Comparison of ENCODE assay signal across 19 cellular contexts in the genomic region with DNA sequence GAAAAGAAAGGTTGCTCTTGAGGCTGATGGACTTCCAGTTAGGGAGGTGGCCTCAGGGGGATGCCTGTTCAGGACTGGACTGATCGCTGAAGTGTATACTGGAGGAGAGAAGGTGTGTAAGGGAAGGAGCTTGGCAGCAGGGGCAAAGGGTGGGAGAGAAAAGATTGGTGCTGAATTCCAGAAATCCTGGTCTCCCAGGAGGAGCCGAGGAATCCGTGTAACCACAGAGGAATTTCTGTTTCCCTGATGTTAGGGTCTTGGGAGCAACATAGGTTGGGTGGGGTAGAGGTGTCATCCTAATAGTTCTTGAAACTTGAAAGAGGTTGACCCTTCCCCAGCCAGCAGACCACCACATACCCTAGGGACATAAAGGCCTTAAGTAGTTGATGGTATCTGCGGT.
DNase-seq lines count a peak whose midpoint lies in the region; ATAC-seq and TF ChIP-seq lines count a peak whose summit lies in the region.
"Had no signal": no experiment of that assay in that cellular context is flagged by ENCODE, and none has a peak within 500 bp of the region (broad histone marks: within the 10 kb centered on the region; RNA-seq: fewer than 3 reads in every experiment).

No MANE protein-coding gene starts in this region.

- no peak overlapping the region for H3T11ph ChIP-seq in H9 (ENCODE audit: low read length)

- no peaks in the 10 kb centered on the region for H3K79me1 ChIP-seq in H9 (ENCODE audit: insufficient read depth, low read depth, low read length, poor library complexity, severe bottlenecking)

- H4K8ac ChIP-seq in H9 (replicated peaks; ENCODE audit: insufficient read length, low read depth, low read length): no peak overlapping the region

- intact Hi-C loops in esophagus muscularis mucosa (cut with DNase I): no loop called here
- intact Hi-C loops in sciatic nerve (cut with DNase I): no loop called here

- WGBS in esophagus muscularis mucosa: 89% methylated on average over 4 of the region's 4 CpGs
- WGBS in H9 (ENCODE audit: extremely low coverage, insufficient read length, low lambda C conversion rate): no CpG with 5 or more reads among the region's 4 CpGs

- no peak for ATAC-seq in sciatic nerve
- ATAC-seq: GM23338 had no signal

- no peak overlapping the region for H2BK120ac ChIP-seq in H9 (ENCODE audit: low read depth, low read length, poor library complexity, severe bottlenecking)

- no peak for TF ChIP-seq EP300 in esophagus muscularis mucosa (IDR thresholded peaks at IDR 0.05)

- H2BK12ac ChIP-seq in H9 (ENCODE audit: insufficient read length, low read depth, low read length): no peak overlapping the region

- no peak overlapping the region for H3K9ac ChIP-seq in H9 (ENCODE audit: extremely low read depth, insufficient read length, low read length)
- H3K9ac ChIP-seq: BLaER1 treated with 17β-estradiol and CSF1 and Interleukin-3, amounts not matched to agents 10 nM and 100 nM had no signal

- no peak overlapping the region for H3K4me3 Mint-ChIP-seq in nephron progenitor cell
- H3K4me3 Mint-ChIP-seq in H9: no peak overlapping the region
- H3K4me3 Mint-ChIP-seq: CD14-positive monocyte; CD4-positive, alpha-beta T cell; CD8-positive, alpha-beta memory T cell; GM23338 had no signal

- no peak overlapping the region for H4K91ac ChIP-seq in H9 (ENCODE audit: insufficient read length, low read depth, low read length)

- H2BK15ac ChIP-seq in H9 (ENCODE audit: low read depth, low read length): no peak overlapping the region

- H3K4me1 Mint-ChIP-seq in nephron progenitor cell: peaks cover 24% of the 10 kb centered on the region
- 0 out of 4 replicates have a peak, but pooled peaks cover 0 to 1% of the 10 kb centered on the region in 2 experiments for H3K4me1 Mint-ChIP-seq in H9
- H3K4me1 Mint-ChIP-seq: CD14-positive monocyte; CD8-positive, alpha-beta memory T cell; GM23338 had no signal

- TF ChIP-seq CTCF in esophagus muscularis mucosa (IDR thresholded peaks at IDR 0.05) (no peak), nephron progenitor cell (IDR thresholded peaks at IDR 0.05) (no peak), H9 (conservative IDR thresholded peaks at IDR 0.05) (no peak)

- peak overlapping the region; percentile 92 for H3K27ac Mint-ChIP-seq in nephron progenitor cell
- H3K27ac Mint-ChIP-seq in H9: no peak overlapping the region
- H3K27ac Mint-ChIP-seq: CD4-positive, alpha-beta T cell; CD8-positive, alpha-beta memory T cell; GM23338 had no signal

- no peaks in the 10 kb centered on the region for H3K23me2 ChIP-seq in H9 (ENCODE audit: insufficient read length, low read depth, low read length, poor library complexity, severe bottlenecking)

- H3K79me2 ChIP-seq in H9 (ENCODE audit: insufficient read depth, low read length): no peaks in the 10 kb centered on the region

- H3K36me3 Mint-ChIP-seq in nephron progenitor cell (ENCODE audit: low read depth): peaks cover 19% of the 10 kb centered on the region
- no peaks in the 10 kb centered on the region; a peak in 2 of 7 replicates for H3K36me3 Mint-ChIP-seq in H9 (ENCODE audit: insufficient read depth in 1 of 3, low read depth in 3 of 3)
- H3K36me3 Mint-ChIP-seq: CD14-positive monocyte; CD8-positive, alpha-beta memory T cell had no signal

- no peaks in the 10 kb centered on the region for H3K36me3 ChIP-seq in esophagus muscularis mucosa
- H3K36me3 ChIP-seq: BE2C; BLaER1 treated with 17β-estradiol and CSF1 and Interleukin-3, amounts not matched to agents 10 nM and 100 nM; HAP-1 had no signal

- peaks cover 7% of the 10 kb centered on the region for H3K27me3 Mint-ChIP-seq in nephron progenitor cell (ENCODE audit: low read depth, poor library complexity)
- H3K27me3 Mint-ChIP-seq in H9 (ENCODE audit: low read depth): peaks cover 2% of the 10 kb centered on the region
- H3K27me3 Mint-ChIP-seq: CD8-positive, alpha-beta memory T cell had no signal

- TF ChIP-seq POLR2A in esophagus muscularis mucosa (IDR thresholded peaks at IDR 0.05; ENCODE audit: low read depth): no peak

- peaks cover 0 to 15% (median 0%) of the 10 kb centered on the region in 4 donors for H3K4me1 ChIP-seq in esophagus muscularis mucosa
- no peaks in the 10 kb centered on the region for H3K4me1 ChIP-seq in H9 (ENCODE audit: insufficient read depth, low read length)
- H3K4me1 ChIP-seq: BE2C; BLaER1 treated with 17β-estradiol and CSF1 and Interleukin-3, amounts not matched to agents 10 nM and 100 nM; HAP-1 had no signal

- no peak overlapping the region for H2BK20ac ChIP-seq in H9 (ENCODE audit: low read depth, low read length, poor library complexity, severe bottlenecking)

- H3K4ac ChIP-seq in H9 (ENCODE audit: low read depth, low read length): no peak overlapping the region

- no peaks in the 10 kb centered on the region for H4K20me1 ChIP-seq in H9 (ENCODE audit: control insufficient read depth, insufficient read depth, insufficient read length)
- H4K20me1 ChIP-seq: BLaER1 treated with 17β-estradiol and CSF1 and Interleukin-3, amounts not matched to agents 10 nM and 100 nM had no signal

- H3K27ac ChIP-seq in esophagus muscularis mucosa (replicated peaks in 1 of 4): no peak overlapping the region
- H3K27ac ChIP-seq in H9 (ENCODE audit: insufficient read length, low read depth, low read length): no peak overlapping the region
- H3K27ac ChIP-seq: 22Rv1; BLaER1 treated with 17β-estradiol and CSF1 and Interleukin-3, amounts not matched to agents 10 nM and 100 nM had no signal

- H2AFZ ChIP-seq in H9 (ENCODE audit: low read length): no peak overlapping the region
- H2AFZ ChIP-seq: GM23338 had no signal

- no peak overlapping the region for H3K4me3 ChIP-seq in esophagus muscularis mucosa
- H3K4me3 ChIP-seq: BLaER1 treated with 17β-estradiol and CSF1 and Interleukin-3, amounts not matched to agents 10 nM and 100 nM; GM23338; HAP-1 had no signal

- H3K9me3 Mint-ChIP-seq in nephron progenitor cell: peaks cover 41% of the 10 kb centered on the region
- H3K9me3 Mint-ChIP-seq in H9: peaks cover 8 to 11% of the 10 kb centered on the region in 2 experiments; a peak in 4 of 5 replicates
- H3K9me3 Mint-ChIP-seq: CD4-positive, alpha-beta T cell had no signal

- DNase-seq in ELF-1 (ENCODE audit: low read depth, low spot score) (peak; percentile 12), esophagus muscularis mucosa (ENCODE audit: extremely low spot score) (peak; percentile 74), nephron progenitor cell (no peak), H9 (no peak), sciatic nerve (ENCODE audit: low spot score) (no peak), HCEC 1CT (no peak)
- DNase-seq: AML-193; BE2C; CD4-positive, alpha-beta T cell; CD8-positive, alpha-beta memory T cell; DMS 273 treated with DMSO at 0.1 percent for 48 hours; DMS79; EL; GF-D8 had no signal

- no peak overlapping the region for H2BK5ac ChIP-seq in H9 (ENCODE audit: insufficient read length, low read length)

- H3K56ac ChIP-seq in H9 (ENCODE audit: insufficient read length, low read depth, low read length): no peak overlapping the region

- no peak overlapping the region for H2AK5ac ChIP-seq in H9 (ENCODE audit: insufficient read length, low read length)

- H3K14ac ChIP-seq in H9 (ENCODE audit: insufficient read depth, low read length): no peak overlapping the region

- H4K5ac ChIP-seq in H9 (ENCODE audit: insufficient read length, low read depth, low read length): no peak overlapping the region

- no peaks in the 10 kb centered on the region for H3K27me3 ChIP-seq in esophagus muscularis mucosa
- no peaks in the 10 kb centered on the region for H3K27me3 ChIP-seq in H9 (ENCODE audit: insufficient read depth, low read length)
- H3K27me3 ChIP-seq: BE2C; BLaER1 treated with 17β-estradiol and CSF1 and Interleukin-3, amounts not matched to agents 10 nM and 100 nM had no signal

- no peak overlapping the region for H3K23ac ChIP-seq in H9 (ENCODE audit: insufficient read length, low read depth, low read length)

- no peak overlapping the region for H3K18ac ChIP-seq in H9 (ENCODE audit: insufficient read length, low read depth, low read length)

- no peak overlapping the region for H3K4me2 ChIP-seq in H9 (ENCODE audit: insufficient read depth, insufficient read length, low read length)
- H3K4me2 ChIP-seq: BLaER1 treated with 17β-estradiol and CSF1 and Interleukin-3, amounts not matched to agents 10 nM and 100 nM; GM23338 had no signal

- peaks cover 0 to 12% (median 2%) of the 10 kb centered on the region in 4 donors for H3K9me3 ChIP-seq in esophagus muscularis mucosa
- no peaks in the 10 kb centered on the region for H3K9me3 ChIP-seq in H9 (ENCODE audit: control insufficient read depth, low read depth, low read length)
- H3K9me3 ChIP-seq: BE2C had no signal

Comparison
In these comparisons a context has a peak if more than half of its experiments do, and no peak if none do; other contexts are left out.
1. DNase-seq: peak in ELF-1 (single experiment) and esophagus muscularis mucosa (single experiment); none in nephron progenitor cell (single experiment), H9 (single experiment), sciatic nerve (single experiment) and HCEC 1CT (single experiment).